ENCODE assay signal across 12 cellular contexts in the genomic region with DNA sequence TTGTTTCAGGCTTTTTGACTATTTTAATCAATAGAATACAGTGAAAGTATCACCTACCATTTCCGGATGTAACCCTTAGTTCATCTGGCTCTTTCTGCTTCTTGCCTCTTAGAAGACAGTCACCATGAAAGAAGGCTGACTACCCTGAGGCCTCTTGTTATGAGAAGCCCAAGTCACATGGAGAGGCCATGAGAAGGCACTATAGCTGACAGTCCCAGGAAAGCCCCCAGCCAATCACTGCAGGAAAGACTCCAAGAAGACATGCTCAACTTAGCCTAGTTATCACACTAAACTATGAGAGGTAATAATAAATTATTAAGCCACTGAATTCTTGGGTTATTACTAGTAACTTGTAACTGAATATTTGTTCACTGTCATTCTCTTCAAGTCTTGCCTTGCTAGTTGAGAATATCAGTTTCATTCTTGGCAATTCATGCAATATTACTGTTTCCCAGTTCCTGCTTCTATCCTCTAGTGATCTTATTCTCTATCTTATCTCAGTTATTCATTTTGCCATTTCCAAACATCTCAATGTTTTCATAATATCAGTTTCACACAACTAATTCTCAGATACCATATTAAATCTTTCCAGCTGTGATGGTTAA. TPM values are rescaled to one million over a fixed set of nuclear protein-coding genes. Genes with fewer than 3 reads are reported as not detected.
DNase-seq lines count a peak whose midpoint lies in the region; ATAC-seq lines count a peak whose summit lies in the region.
"Had no signal": no experiment of that assay in that cellular context is flagged by ENCODE, and none has a peak within 500 bp of the region (broad histone marks: within the 10 kb centered on the region; RNA-seq: fewer than 3 reads in every experiment).

No MANE protein-coding gene starts in this region.

- peak; percentile 78 for ATAC-seq in GM19351 (IDR thresholded peaks at IDR 0.05; ENCODE audit: unreplicated experiment)
- peak; percentile 78 for ATAC-seq in HG02678 (IDR thresholded peaks at IDR 0.05; ENCODE audit: unreplicated experiment)
- ATAC-seq in HG03460 (IDR thresholded peaks at IDR 0.05; ENCODE audit: unreplicated experiment) = peak; percentile 71
- ATAC-seq: body of pancreas had no signal

- DNase-seq in EL = peak; percentile 32
- DNase-seq in posterior cingulate gyrus = no peak
- DNase-seq in HT-29 (ENCODE audit: low spot score) = no peak
- no peak for DNase-seq in SIG-M5 treated with dmso at 0.1 percent for 504 hours (lab: John Stamatoyannopoulos, UW; ENCODE audit: unreplicated experiment)
- DNase-seq in germinal center (ENCODE audit: low spot score) = no peak
- DNase-seq: body of pancreas, DMS79 treated with DMSO at 0.1 percent for 48 hours, right cardiac atrium, tibial artery had no signal

- intact Hi-C loops in posterior cingulate gyrus (cut with DNase I) = no loop called here

RNA-seq across cellular contexts. Expression of a gene that starts 57.1 kb away (rescaled TPM):
- 0.21 and 0.61 TPM in 2 replicates for total RNA-seq in HT-29 (2014; rRNA removed; shearing (Covaris generic))
